17 cellular contexts compared by ENCODE assay signal in genomic region chr21:35204125-35204524, GRCh38.
DNase-seq lines count a peak whose midpoint lies in the region; ATAC-seq and TF ChIP-seq lines count a peak whose summit lies in the region.
"Had no signal": no experiment of that assay in that cellular context is flagged by ENCODE, and none has a peak within 500 bp of the region (broad histone marks: within the 10 kb centered on the region; RNA-seq: fewer than 3 reads in every experiment).

No MANE protein-coding gene starts in this region.

- H3K27me3 ChIP-seq in left ventricle myocardium inferior (ENCODE audit: low read depth) (peaks cover 9% of the 10 kb centered on the region), uterus (no peaks in the 10 kb centered on the region)

- TF ChIP-seq CTCF in left ventricle myocardium inferior (IDR thresholded peaks at IDR 0.05; ENCODE audit: borderline replicate concordance) (no peak), cardiac fibroblast (IDR thresholded peaks at IDR 0.05; ENCODE audit: low read depth, low read length) (no peak), uterus (IDR thresholded peaks at IDR 0.05) (no peak)

- no peaks in the 10 kb centered on the region for H3K9me3 ChIP-seq in left ventricle myocardium inferior (replicated peaks)
- H3K9me3 ChIP-seq in uterus: no peaks in the 10 kb centered on the region

- peaks cover 31% of the 10 kb centered on the region in 2 donors for H3K4me1 Mint-ChIP-seq in natural killer cell treated with Interleukin-12 subunit alpha and Interleukin-12 subunit beta and Interleukin-15 and Interleukin-18, amount 100 ng/mL, for 72 hours (ENCODE audit: low read depth in 2 of 2)
- peaks cover 20% of the 10 kb centered on the region for H3K4me1 Mint-ChIP-seq in activated CD8-positive, alpha-beta T cell treated with anti-CD3 and anti-CD28 coated beads, Interleukin-2, amount 10 ng/mL, durations not matched to agents 7 days and 5 days (ENCODE audit: low read depth)

- H3K4me3 Mint-ChIP-seq in natural killer cell treated with Interleukin-12 subunit alpha and Interleukin-12 subunit beta and Interleukin-15 and Interleukin-18, amount 100 ng/mL, for 72 hours: no peak overlapping the region
- no peak overlapping the region for H3K4me3 Mint-ChIP-seq in activated CD8-positive, alpha-beta T cell treated with anti-CD3 and anti-CD28 coated beads, Interleukin-2, amount 10 ng/mL, durations not matched to agents 7 days and 5 days
- H3K4me3 Mint-ChIP-seq: neural crest cell had no signal

- H3K9me3 Mint-ChIP-seq in natural killer cell treated with Interleukin-12 subunit alpha and Interleukin-12 subunit beta and Interleukin-15 and Interleukin-18, amount 100 ng/mL, for 72 hours: no peaks in the 10 kb centered on the region
- H3K9me3 Mint-ChIP-seq in activated CD8-positive, alpha-beta T cell treated with anti-CD3 and anti-CD28 coated beads, Interleukin-2, amount 10 ng/mL, durations not matched to agents 7 days and 5 days (ENCODE audit: insufficient read depth): no peaks in the 10 kb centered on the region
- H3K9me3 Mint-ChIP-seq: activated CD4-positive, alpha-beta memory T cell treated with anti-CD3 and anti-CD28 coated beads for 36 hours; dendritic cell treated with granulocyte-macrophage colony-stimulating factor and Interleukin-4, amounts not matched to agents 40 ng/mL and 50 ng/mL, for 4 days; IgD-negative memory B cell; neural crest cell had no signal

- TF ChIP-seq POLR2A in uterus (IDR thresholded peaks at IDR 0.05): no peak

- intact Hi-C loops in left ventricle myocardium inferior (cut with micrococcal nuclease) (no loop called here), left ventricle myocardium superior (cut with micrococcal nuclease) (no loop called here), uterus (cut with DNase I; ENCODE audit: low total_unique reads) (no loop called here)

- POLR2A ChIA-PET in activated CD8-positive, alpha-beta T cell treated with anti-CD3 and anti-CD28 coated beads, Interleukin-2, amount 10 ng/mL, durations not matched to agents 7 days and 5 days (lab: Charles Lee): interaction anchor here (1.3 kb wide), 1 partner anchor 23 kb away, joined by 3 read pairs; no protein-coding TSS in a partner anchor

- CTCF ChIA-PET in activated CD8-positive, alpha-beta T cell treated with anti-CD3 and anti-CD28 coated beads, Interleukin-2, amount 10 ng/mL, durations not matched to agents 7 days and 5 days (lab: Charles Lee): interaction anchor here (1.2 kb wide), 1 partner anchor 34 kb away, joined by 3 read pairs; no protein-coding TSS in a partner anchor

- H3K36me3 Mint-ChIP-seq in natural killer cell treated with Interleukin-12 subunit alpha and Interleukin-12 subunit beta and Interleukin-15 and Interleukin-18, amount 100 ng/mL, for 72 hours: no peaks in the 10 kb centered on the region
- H3K36me3 Mint-ChIP-seq in activated CD8-positive, alpha-beta T cell treated with anti-CD3 and anti-CD28 coated beads, Interleukin-2, amount 10 ng/mL, durations not matched to agents 7 days and 5 days (ENCODE audit: low read depth): no peaks in the 10 kb centered on the region
- H3K36me3 Mint-ChIP-seq: activated CD4-positive, alpha-beta memory T cell treated with anti-CD3 and anti-CD28 coated beads for 36 hours; IgD-negative memory B cell had no signal

- DNase-seq in left ventricle myocardium inferior: no peak
- no peak for DNase-seq in left ventricle myocardium superior
- DNase-seq in cardiac fibroblast (ENCODE audit: low read depth in 2 of 2): peak; percentile 43 to 78
- DNase-seq in natural killer cell treated with Interleukin-12 subunit alpha and Interleukin-12 subunit beta and Interleukin-15 and Interleukin-18, amount 100 ng/mL, for 72 hours (ENCODE audit: low spot score): no peak
- no peak for DNase-seq in uterus
- DNase-seq in NCI-H2196 treated with DMSO at 0.1 percent for 48 hours (lab: John Stamatoyannopoulos, UW; ENCODE audit: unreplicated experiment): no peak
- no peak for DNase-seq in activated CD8-positive, alpha-beta T cell treated with anti-CD3 and anti-CD28 coated beads, Interleukin-2, amount 10 ng/mL, durations not matched to agents 7 days and 5 days
- no peak for DNase-seq in NAMALWA (ENCODE audit: low spot score)
- DNase-seq: activated CD4-positive, alpha-beta memory T cell treated with anti-CD3 and anti-CD28 coated beads for 36 hours; NK-92 treated with Interleukin-12 subunit alpha and Interleukin-12 subunit beta, amount 100 ng/mL, for 24 hours; small intestine; T1000 had no signal

- H3K27ac Mint-ChIP-seq in natural killer cell treated with Interleukin-12 subunit alpha and Interleukin-12 subunit beta and Interleukin-15 and Interleukin-18, amount 100 ng/mL, for 72 hours: peak overlapping the region; percentile 81 to 88
- H3K27ac Mint-ChIP-seq in activated CD8-positive, alpha-beta T cell treated with anti-CD3 and anti-CD28 coated beads, Interleukin-2, amount 10 ng/mL, durations not matched to agents 7 days and 5 days: no peak overlapping the region

- H3K4me3 ChIP-seq in left ventricle myocardium inferior (no peak overlapping the region), cardiac fibroblast (replicated peaks in 1 of 2; ENCODE audit: low read depth in 2 of 2, low read length in 2 of 2) (no peak overlapping the region), uterus (no peak overlapping the region)
- H3K4me3 ChIP-seq: GM12878 had no signal

- peak overlapping the region; percentile 75 for H3K27ac ChIP-seq in left ventricle myocardium inferior (replicated peaks)
- H3K27ac ChIP-seq in uterus: peak overlapping the region; percentile 70 to 74

- H3K4me1 ChIP-seq in left ventricle myocardium inferior: peaks cover 49% of the 10 kb centered on the region
- H3K4me1 ChIP-seq in uterus: peaks cover 0 to 4% of the 10 kb centered on the region in 2 donors

- no peaks in the 10 kb centered on the region for H3K36me3 ChIP-seq in left ventricle myocardium inferior
- no peaks in the 10 kb centered on the region for H3K36me3 ChIP-seq in uterus

- no peak for ATAC-seq in left ventricle myocardium superior
- ATAC-seq in natural killer cell treated with Interleukin-12 subunit alpha and Interleukin-12 subunit beta and Interleukin-15 and Interleukin-18, amount 100 ng/mL, for 72 hours: no peak
- ATAC-seq in activated CD8-positive, alpha-beta T cell treated with anti-CD3 and anti-CD28 coated beads, Interleukin-2, amount 10 ng/mL, durations not matched to agents 7 days and 5 days: no peak
- ATAC-seq: esophagus mucosa, GM12878 had no signal

- H3K27me3 Mint-ChIP-seq in natural killer cell treated with Interleukin-12 subunit alpha and Interleukin-12 subunit beta and Interleukin-15 and Interleukin-18, amount 100 ng/mL, for 72 hours: peaks cover 13% of the 10 kb centered on the region in 2 donors
- peaks cover 8% of the 10 kb centered on the region for H3K27me3 Mint-ChIP-seq in activated CD8-positive, alpha-beta T cell treated with anti-CD3 and anti-CD28 coated beads, Interleukin-2, amount 10 ng/mL, durations not matched to agents 7 days and 5 days (ENCODE audit: low read depth)

Comparison
In these comparisons a context has a peak if more than half of its experiments do, and no peak if none do; other contexts are left out.
1. DNase-seq: peak in cardiac fibroblast (2 of 2); none in left ventricle myocardium inferior (single experiment), left ventricle myocardium superior (single experiment), natural killer cell treated with Interleukin-12 subunit alpha and Interleukin-12 subunit beta and Interleukin-15 and Interleukin-18, amount 100 ng/mL, for 72 hours (single experiment), uterus (0 of 2), NCI-H2196 treated with DMSO at 0.1 percent for 48 hours (single experiment), activated CD8-positive, alpha-beta T cell treated with anti-CD3 and anti-CD28 coated beads, Interleukin-2, amount 10 ng/mL, durations not matched to agents 7 days and 5 days (single experiment) and NAMALWA (single experiment).